Comparison of ENCODE assay signal across 7 cellular contexts in genomic region chr15:80173022-80173759, GRCh38. TPM values are rescaled to one million over a fixed set of nuclear protein-coding genes. Genes with fewer than 3 reads are reported as not detected.
DNase-seq lines count a peak whose midpoint lies in the region; ATAC-seq and TF ChIP-seq lines count a peak whose summit lies in the region.

No MANE protein-coding gene starts in this region.

- H3K9me3 Mint-ChIP-seq in neural progenitor cell, result no peaks in the 10 kb centered on the region

- no peaks in the 10 kb centered on the region for H3K4me1 ChIP-seq in neural progenitor cell
- H3K4me1 ChIP-seq in suprapubic skin, result peaks cover 15% of the 10 kb centered on the region

- peak; percentile 35 for DNase-seq in GM12864 (ENCODE audit: low read depth)
- peak; percentile 68 for DNase-seq in NCI-H69 (lab: John Stamatoyannopoulos, UW)
- peak; percentile 31 for DNase-seq in activated CD8-positive, alpha-beta memory T cell treated with anti-CD3 and anti-CD28 coated beads, Interleukin-2, amount 50 U/mL, for 24 hours (ENCODE audit: extremely low read depth)
- DNase-seq in neural progenitor cell (ENCODE audit: low spot score), result peak; percentile 81
- no peak for DNase-seq in suprapubic skin (ENCODE audit: low spot score in 2 of 2)

- H3K36me3 Mint-ChIP-seq in neural progenitor cell, result peaks cover 7% of the 10 kb centered on the region

- no peaks in the 10 kb centered on the region for H3K79me2 ChIP-seq in neural progenitor cell (ENCODE audit: low read depth)

- H3K27ac ChIP-seq in neural progenitor cell (no peak overlapping the region), suprapubic skin (no peak overlapping the region)

- H3K36me3 ChIP-seq in neural progenitor cell (no peaks in the 10 kb centered on the region), suprapubic skin (peaks cover 13% of the 10 kb centered on the region)

- TF ChIP-seq CTCF in GM12864 (IDR thresholded peaks at IDR 0.05; ENCODE audit: low read depth, low read length, missing control alignments), result peak; percentile 87
- TF ChIP-seq CTCF in neural progenitor cell (IDR thresholded peaks at IDR 0.05), result peak; percentile 75
- peak; percentile 46 to 63 for TF ChIP-seq CTCF in suprapubic skin (IDR thresholded peaks at IDR 0.05)

- H3K9me3 ChIP-seq in neural progenitor cell (ENCODE audit: low read depth), result no peaks in the 10 kb centered on the region
- no peaks in the 10 kb centered on the region for H3K9me3 ChIP-seq in suprapubic skin

- no peak overlapping the region for H3K4me2 ChIP-seq in neural progenitor cell

- H3K4me3 Mint-ChIP-seq in neural progenitor cell, result no peak overlapping the region

- TF ChIP-seq EP300 in suprapubic skin (IDR thresholded peaks at IDR 0.05), result no peak

- H3K9ac ChIP-seq in neural progenitor cell, result no peak overlapping the region

- peaks cover 6% of the 10 kb centered on the region for H3K4me1 Mint-ChIP-seq in neural progenitor cell

- 69% methylated on average over 9 of the region's 10 CpGs for WGBS in suprapubic skin

- ATAC-seq in HG02642 (IDR thresholded peaks at IDR 0.05; ENCODE audit: poor library complexity, unreplicated experiment) (peak; percentile 81), esophagus mucosa (peak; percentile 73)

- H3F3A ChIP-seq in neural progenitor cell (ENCODE audit: low read depth), result no peaks in the 10 kb centered on the region

- no peaks in the 10 kb centered on the region for H4K20me1 ChIP-seq in neural progenitor cell (ENCODE audit: low read depth)

- no peak overlapping the region for H3K27ac Mint-ChIP-seq in neural progenitor cell

- H3K4me3 ChIP-seq in GM12864 (ENCODE audit: low read depth, low read length) (no peak overlapping the region), neural progenitor cell (no peak overlapping the region), suprapubic skin (no peak overlapping the region)

- no peak overlapping the region for H2AFZ ChIP-seq in neural progenitor cell (replicated peaks)

- no peak for TF ChIP-seq POLR2A in suprapubic skin (IDR thresholded peaks at IDR 0.05)

- H3K27me3 ChIP-seq in neural progenitor cell (no peaks in the 10 kb centered on the region), suprapubic skin (no peaks in the 10 kb centered on the region)

- H3K27me3 Mint-ChIP-seq in neural progenitor cell (ENCODE audit: insufficient read depth, low read depth), result peaks cover 11% of the 10 kb centered on the region

RNA-seq across cellular contexts. Expression of gene FAH, which starts 20.4 kb away (rescaled TPM):
- total RNA-seq in esophagus mucosa, result 14.6 TPM
- total RNA-seq in neural progenitor cell (ENCODE audit: low replicate concordance), result 8.3 and 15.3 TPM in 2 replicates
- total RNA-seq in suprapubic skin, result 10 to 100 TPM; 10.8 to 16.3 (median 12.1) TPM

Comparison
In these comparisons a context has a peak if more than half of its experiments do, and no peak if none do; other contexts are left out.
1. DNase-seq: peak in GM12864 (single experiment), NCI-H69 (single experiment), activated CD8-positive, alpha-beta memory T cell treated with anti-CD3 and anti-CD28 coated beads, Interleukin-2, amount 50 U/mL, for 24 hours (single experiment) and neural progenitor cell (single experiment); none in suprapubic skin (0 of 2).
2. Peak in every context shown above with its lines, with median percentiles within 50 percentile points of each other: CTCF ChIP-seq.